ENCODE assay signal across 17 cellular contexts in the genomic region with DNA sequence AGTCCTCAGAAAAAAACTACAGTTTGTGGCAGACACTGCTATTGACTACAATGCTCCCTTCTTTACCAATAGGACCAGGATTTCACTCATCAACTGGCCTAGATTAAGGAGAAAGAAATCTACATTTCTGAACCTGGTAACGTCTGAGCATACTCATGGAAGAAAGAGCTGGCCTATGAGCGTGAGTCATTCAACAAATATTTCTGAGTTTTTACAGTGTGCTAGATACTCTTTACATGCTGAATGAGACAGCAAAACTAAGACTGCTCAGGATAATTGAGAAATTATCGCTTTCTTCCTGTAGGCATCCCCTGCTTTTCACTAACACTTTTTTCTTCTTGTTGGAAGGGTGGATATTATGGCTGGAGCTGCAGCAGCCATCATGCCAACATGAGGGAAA.
A peak's percentile ranks its signal among the peaks of the same experiment; 100 is the strongest.
DNase-seq lines count a peak whose midpoint lies in the region; ATAC-seq, FAIRE-seq and TF ChIP-seq lines count a peak whose summit lies in the region.
"Had no signal": no experiment of that assay in that cellular context is flagged by ENCODE, and none has a peak within 500 bp of the region (broad histone marks: within the 10 kb centered on the region; RNA-seq: fewer than 3 reads in every experiment).

No MANE protein-coding gene starts in this region.

- H3K4me3 ChIP-seq in AG09309 (ENCODE audit: control insufficient read depth, low read depth, low read length) (no peak overlapping the region), bronchial epithelial cell (ENCODE audit: low read depth, low read length) (no peak overlapping the region)
- H3K4me3 ChIP-seq: body of pancreas, esophagus muscularis mucosa had no signal

- TF ChIP-seq CTCF in AG09309 (IDR thresholded peaks at IDR 0.05; ENCODE audit: control insufficient read depth, insufficient read depth, low read depth, low read length, missing control alignments) (no peak), bronchial epithelial cell (IDR thresholded peaks at IDR 0.05; ENCODE audit: insufficient read depth, low read length, severe bottlenecking) (no peak), GM10266 (IDR thresholded peaks at IDR 0.05; ENCODE audit: control insufficient read depth, insufficient read depth, low read depth, missing control alignments) (no peak)

- no peak for ATAC-seq in HG03280 (IDR thresholded peaks at IDR 0.05; ENCODE audit: unreplicated experiment)
- ATAC-seq: activated T-cell treated with anti-CD3 and anti-CD28 coated beads, Interleukin-2, amount 50 U/mL, for 4 hours; body of pancreas; left colon; natural killer cell had no signal

- DNase-seq in AG09309 (ENCODE audit: low read depth) (peak; percentile 46), HTR-8/SVneo (ENCODE audit: insufficient read length, low spot score) (peak; percentile 39), bronchial epithelial cell (ENCODE audit: low read depth) (peak; percentile 79), kidney glomerular epithelial cell (lab: John Stamatoyannopoulos, UW) (peak; percentile 77), SIG-M5 (lab: John Stamatoyannopoulos, UW) (no peak), GM10266 (ENCODE audit: extremely low spot score) (no peak), NCI-H1048 (lab: John Stamatoyannopoulos, UW) (no peak)
- DNase-seq: activated T-cell treated with anti-CD3 and anti-CD28 coated beads, Interleukin-2, amount 50 U/mL, for 4 hours; body of pancreas; Kasumi-1; left colon; natural killer cell; NCI-H446; Right ventricle myocardium superior; stimulated activated CD4-positive, alpha-beta T cell treated with anti-CD3 and anti-CD28 coated beads, Interleukin-12 subunit alpha, Interleukin-12 subunit beta, amount 100 ng/mL, for 4 hours had no signal

- no peaks in the 10 kb centered on the region for H3K36me3 ChIP-seq in bronchial epithelial cell (ENCODE audit: control insufficient read depth, insufficient read depth, low read length)
- H3K36me3 ChIP-seq: esophagus muscularis mucosa had no signal

- peak; percentile 31 for FAIRE-seq in HTR-8/SVneo (lab: Jason Lieb, UNC)
- FAIRE-seq in bronchial epithelial cell (lab: Jason Lieb, UNC) = no peak

- H3K27me3 ChIP-seq in bronchial epithelial cell (ENCODE audit: control insufficient read depth, insufficient read depth, low read length) = no peaks in the 10 kb centered on the region
- H3K27me3 ChIP-seq: body of pancreas, esophagus muscularis mucosa had no signal

Comparison
In these comparisons a context has a peak if more than half of its experiments do, and no peak if none do; other contexts are left out.
1. DNase-seq: peak in AG09309 (single experiment), HTR-8/SVneo (single experiment), bronchial epithelial cell (single experiment) and kidney glomerular epithelial cell (single experiment); none in SIG-M5 (single experiment), GM10266 (single experiment) and NCI-H1048 (single experiment).